9 cellular contexts compared by ENCODE assay signal in genomic region chr10:71268247-71268691, GRCh38. TPM values are rescaled to one million over a fixed set of nuclear protein-coding genes. Genes with fewer than 3 reads are reported as not detected.
DNase-seq lines count a peak whose midpoint lies in the region; ATAC-seq and TF ChIP-seq lines count a peak whose summit lies in the region.
"Had no signal": no experiment of that assay in that cellular context is flagged by ENCODE, and none has a peak within 500 bp of the region (broad histone marks: within the 10 kb centered on the region; RNA-seq: fewer than 3 reads in every experiment).

No MANE protein-coding gene starts in this region.

- POLR2A ChIA-PET in PC-9 (lab: Charles Lee; ENCODE audit: unreplicated experiment): no interaction called here

- DNase-seq in EH (ENCODE audit: low read depth): peak; percentile 53
- peak in 1 of 2 experiments; percentile 31 for DNase-seq in PC-9
- peak; percentile 49 for DNase-seq in fibroblast of mammary gland (ENCODE audit: low read depth)
- DNase-seq in osteoblast (ENCODE audit: insufficient read length, low spot score, missing footprints): peak; percentile 95
- DNase-seq in NCI-H128 (lab: John Stamatoyannopoulos, UW; ENCODE audit: unreplicated experiment): no peak
- DNase-seq in effector CD8-positive, alpha-beta T cell (lab: John Stamatoyannopoulos, UW): no peak

- CTCF ChIA-PET in PC-9 (lab: Charles Lee): no interaction called here

- no peak overlapping the region for H3K4me2 ChIP-seq in PC-9
- H3K4me2 ChIP-seq in osteoblast (ENCODE audit: insufficient read depth, low read length): peak overlapping the region; percentile 9

- TF ChIP-seq CTCF in PC-9 (conservative IDR thresholded peaks at IDR 0.05) (peak; percentile 68), fibroblast of mammary gland (conservative IDR thresholded peaks at IDR 0.05; ENCODE audit: control insufficient read depth, insufficient read depth, low read depth, low read length) (peak; percentile 69), osteoblast (IDR thresholded peaks at IDR 0.05; ENCODE audit: extremely low read depth, low read depth, low read length) (peak; percentile 83)

- H3K79me2 ChIP-seq in PC-9 (ENCODE audit: low read depth): no peaks in the 10 kb centered on the region
- H3K79me2 ChIP-seq in osteoblast (ENCODE audit: insufficient read depth, low read length): peaks cover 4% of the 10 kb centered on the region

- H3K9me3 ChIP-seq in PC-9 (ENCODE audit: insufficient read depth, low read depth): no peaks in the 10 kb centered on the region
- H3K9me3 ChIP-seq in osteoblast (ENCODE audit: low read depth, low read length): no peaks in the 10 kb centered on the region

- 0 out of 2 replicates have a peak, but pooled peaks cover 5% of the 10 kb centered on the region for H3F3A ChIP-seq in PC-9 (ENCODE audit: insufficient read depth, low read depth)

- ATAC-seq in HG03354 (IDR thresholded peaks at IDR 0.05; ENCODE audit: poor library complexity, severe bottlenecking, unreplicated experiment): no peak
- ATAC-seq in HG03139 (IDR thresholded peaks at IDR 0.05; ENCODE audit: unreplicated experiment): no peak

- H3K4me1 ChIP-seq in PC-9 (replicated peaks; ENCODE audit: insufficient read depth) (peaks cover 6% of the 10 kb centered on the region), osteoblast (ENCODE audit: insufficient read depth, low read length) (peaks cover 44% of the 10 kb centered on the region)

- intact Hi-C loops in PC-9 (cut with micrococcal nuclease; ENCODE audit: unreplicated experiment): no loop called here

- H3K9me2 ChIP-seq in PC-9 (ENCODE audit: insufficient read depth): no peaks in the 10 kb centered on the region

- H2AFZ ChIP-seq in PC-9: no peak overlapping the region
- H2AFZ ChIP-seq in osteoblast (ENCODE audit: low read length): no peak overlapping the region

- no peaks in the 10 kb centered on the region for H3K27me3 ChIP-seq in PC-9 (ENCODE audit: insufficient read depth, low read depth)
- H3K27me3 ChIP-seq in osteoblast (ENCODE audit: insufficient read depth, low read length): no peaks in the 10 kb centered on the region

- no peak overlapping the region for H3K27ac ChIP-seq in PC-9
- H3K27ac ChIP-seq in osteoblast (ENCODE audit: low read depth, low read length): peak overlapping the region; percentile 17
- H3K27ac ChIP-seq: skin epidermis had no signal

- H3K4me3 ChIP-seq in PC-9: no peak overlapping the region
- no peak overlapping the region for H3K4me3 ChIP-seq in fibroblast of mammary gland (ENCODE audit: control insufficient read depth, low read depth, low read length)
- no peak overlapping the region for H3K4me3 ChIP-seq in osteoblast (ENCODE audit: insufficient read depth, low read length)
- H3K4me3 ChIP-seq: skin epidermis had no signal

- no TSS peak for BruUV-seq in PC-9 (replicated peaks; lab: Mats Ljungman, UMichigan)

- H4K20me1 ChIP-seq in PC-9 (ENCODE audit: insufficient read depth) (no peaks in the 10 kb centered on the region), osteoblast (ENCODE audit: insufficient read depth, low read length) (peaks cover 23% of the 10 kb centered on the region)

- H3K36me3 ChIP-seq in PC-9 (ENCODE audit: low read depth): no peaks in the 10 kb centered on the region
- H3K36me3 ChIP-seq in osteoblast (ENCODE audit: insufficient read depth, low read length): no peaks in the 10 kb centered on the region

RNA-seq across cellular contexts. Expression of gene SLC29A3, which starts 50.8 kb away (rescaled TPM):
- total RNA-seq in PC-9 (2021) (24.1 and 35.7 TPM in 2 replicates), osteoblast (2.5 and 3.8 TPM in 2 replicates)

RNA-seq across cellular contexts. Expression of gene UNC5B, which starts 55.9 kb away (rescaled TPM):
- 1.7 and 2.7 TPM in 2 replicates for total RNA-seq in PC-9 (2021)
- total RNA-seq in osteoblast: 90.8 and 135 TPM in 2 replicates

Comparison
In these comparisons a context has a peak if more than half of its experiments do, and no peak if none do; other contexts are left out.
1. DNase-seq: peak in EH (single experiment), fibroblast of mammary gland (single experiment) and osteoblast (single experiment); none in NCI-H128 (single experiment) and effector CD8-positive, alpha-beta T cell (single experiment).
2. RNA of gene UNC5B, which starts 55.9 kb away (total RNA-seq): 90.8 to 135 TPM in osteoblast; 1.7 to 2.7 TPM in PC-9; every median in the first group is over 10 times any median in the second.
3. Peak in every context shown above with its lines, with median percentiles within 50 percentile points of each other: CTCF ChIP-seq.